1 cellular context compared by ENCODE assay signal in genomic region chr1:245790441-245790840, GRCh38.
TF ChIP-seq lines count a peak whose summit lies in the region.

No MANE protein-coding gene starts in this region.

TF ChIP-seq in IMR-90, 13 proteins besides CTCF, POLR2A, EP300 and RAD21:
- no peak for TF ChIP-seq MAZ (IDR thresholded peaks at IDR 0.05; ENCODE audit: borderline replicate concordance, low read depth, low read length)
- TF ChIP-seq BHLHE40 (IDR thresholded peaks at IDR 0.05; ENCODE audit: low read depth, low read length) = no peak
- TF ChIP-seq NFE2L2 (IDR thresholded peaks at IDR 0.05; ENCODE audit: low read depth, low read length) = no peak
- TF ChIP-seq MAFK (IDR thresholded peaks at IDR 0.05; ENCODE audit: low read depth, low read length) = no peak
- no peak for TF ChIP-seq SMC3 (IDR thresholded peaks at IDR 0.05; ENCODE audit: low read depth, low read length)
- no peak for TF ChIP-seq CHD1 (IDR thresholded peaks at IDR 0.05; ENCODE audit: low read depth, low read length)
- TF ChIP-seq RCOR1 (IDR thresholded peaks at IDR 0.05; ENCODE audit: insufficient replicate concordance, low read length) = no peak
- TF ChIP-seq FOS (IDR thresholded peaks at IDR 0.05; ENCODE audit: low read depth, low read length) = no peak
